In the genomic region with DNA sequence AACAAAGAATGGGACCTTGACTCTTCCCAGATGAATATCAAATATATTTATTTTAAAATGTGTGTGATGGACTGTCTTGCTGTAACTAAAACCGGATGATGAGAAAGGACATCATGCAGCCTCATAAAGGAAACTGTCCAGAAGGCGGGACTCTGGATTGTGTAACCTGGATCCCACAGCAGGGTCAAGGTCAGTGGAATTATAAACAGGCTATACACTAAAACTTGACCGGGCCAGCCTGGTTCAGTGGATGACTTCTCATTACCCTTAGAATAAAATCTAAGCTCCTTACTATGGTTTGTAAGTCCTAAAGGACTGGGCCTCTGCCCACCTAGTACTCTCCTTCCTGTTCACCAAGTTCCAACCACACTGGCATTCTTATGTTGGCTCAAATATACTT, we compare ENCODE assay signal across 27 cellular contexts.
"Had no signal": no experiment of that assay in that cellular context is flagged by ENCODE, and none has a peak within 500 bp of the region (broad histone marks: within the 10 kb centered on the region; RNA-seq: fewer than 3 reads in every experiment).

No MANE protein-coding gene starts in this region.

- H3K4me3 ChIP-seq: neural progenitor cell, ovary, psoas muscle, skin epidermis, smooth muscle cell, spleen, stomach, thoracic aorta, thyroid gland, tibial nerve, upper lobe of left lung, vagina had no signal

- H3K4me2 ChIP-seq: neural progenitor cell, smooth muscle cell had no signal

- ATAC-seq: naive thymus-derived CD4-positive, alpha-beta T cell; natural killer cell; psoas muscle; right cardiac atrium; sciatic nerve; stimulated activated effector memory CD8-positive, alpha-beta T cell treated with anti-CD3 and anti-CD28 coated beads, Interleukin-12 subunit alpha, Interleukin-12 subunit beta, amount 100 ng/mL, for 72 hours; stimulated activated naive B cell treated with anti-CD40 and anti-IgM and Interleukin-4, amounts not matched to agents 10 μg/mL and 1 μg/mL and 100 μg/mL, for 72 hours had no signal

- H3K9me3 ChIP-seq: ovary, psoas muscle, stomach, thoracic aorta, thyroid gland, tibial nerve, upper lobe of left lung, vagina had no signal

- H3K9ac ChIP-seq: neural progenitor cell, parathyroid adenoma had no signal

- H2AFZ ChIP-seq: neural progenitor cell, parathyroid adenoma had no signal

- H3K36me3 ChIP-seq: neural progenitor cell, ovary, spleen, stomach, thoracic aorta, thyroid gland, tibial nerve, upper lobe of left lung, vagina had no signal

- H3K79me2 ChIP-seq: parathyroid adenoma had no signal

- H3K27ac ChIP-seq: neural progenitor cell, ovary, parathyroid adenoma, psoas muscle, skin epidermis, spleen, stomach, thoracic aorta, thyroid gland, tibial nerve, upper lobe of left lung, vagina had no signal

- H3K4me1 ChIP-seq: neural progenitor cell, parathyroid adenoma, psoas muscle, spleen, stomach, thyroid gland, vagina had no signal

- DNase-seq: naive thymus-derived CD4-positive, alpha-beta T cell; natural killer cell; occipital lobe; ovary; posterior cingulate gyrus; psoas muscle; right cardiac atrium; spleen; stimulated activated CD4-positive, alpha-beta T cell treated with anti-CD3 and anti-CD28 coated beads, Interleukin-12 subunit alpha, Interleukin-12 subunit beta, amount 100 ng/mL, for 4 hours; stimulated activated CD4-positive, alpha-beta T cell treated with anti-CD3 and anti-CD28 coated beads, Interleukin-1b, Interleukin-23, amount 100 ng/mL, for 48 hours; stimulated activated CD4-positive, alpha-beta T cell treated with anti-CD3 and anti-CD28 coated beads, Interleukin-4, amount 100 ng/mL, for 1 hour; stimulated activated CD4-positive, alpha-beta T cell treated with anti-CD3 and anti-CD28 coated beads, Interleukin-4, amount 100 ng/mL, for 4 hours; stimulated activated naive B cell treated with anti-CD40 and anti-IgM and Interleukin-4, amounts not matched to agents 10 μg/mL and 1 μg/mL and 100 μg/mL, for 72 hours; stimulated activated naive CD4-positive, alpha-beta T cell treated with Interleukin-2 at 50 U/mL for 16 hours; stomach; thyroid gland; trophoblast cell; upper lobe of left lung had no signal

- H3K27me3 ChIP-seq: neural progenitor cell, ovary, spleen, stomach, thyroid gland, tibial nerve, upper lobe of left lung, vagina had no signal
